ENCODE assay signal across 17 cellular contexts in genomic region chr19:39878398-39878797, GRCh38.
"Had no signal": no experiment of that assay in that cellular context is flagged by ENCODE, and none has a peak within 500 bp of the region (broad histone marks: within the 10 kb centered on the region; RNA-seq: fewer than 3 reads in every experiment).

No MANE protein-coding gene starts in this region.

- H3K27ac ChIP-seq: lower lobe of right lung, sigmoid colon, upper lobe of left lung had no signal

- DNase-seq: activated CD4-positive, alpha-beta memory T cell treated with anti-CD3 and anti-CD28 coated beads for 36 hours; activated CD4-positive, alpha-beta T cell treated with anti-CD3 and anti-CD28 coated beads for 48 hours; central memory CD4-positive, alpha-beta T cell; effector memory CD4-positive, alpha-beta T cell; foreskin melanocyte; lower lobe of right lung; mesendoderm; naive B cell; sigmoid colon; stimulated activated CD4-positive, alpha-beta T cell treated with anti-CD3 and anti-CD28 coated beads, Interleukin-15, amount 100 ng/mL, for 24 hours had no signal

- H3K36me3 Mint-ChIP-seq: activated CD4-positive, alpha-beta memory T cell treated with anti-CD3 and anti-CD28 coated beads for 36 hours; activated naive CD4-positive, alpha-beta T cell treated with anti-CD3 and anti-CD28 coated beads, Interleukin-2, amount 50 U/mL, for 72 hours; stimulated activated memory B cell treated with anti-CD40 and anti-IgM and Interleukin-4, amounts not matched to agents 10 μg/mL and 1 μg/mL and 100 μg/mL, for 72 hours had no signal

- H3K27me3 Mint-ChIP-seq: activated CD4-positive, alpha-beta memory T cell treated with anti-CD3 and anti-CD28 coated beads for 36 hours; naive B cell; stimulated activated memory B cell treated with anti-CD40 and anti-IgM and Interleukin-4, amounts not matched to agents 10 μg/mL and 1 μg/mL and 100 μg/mL, for 72 hours had no signal

- H3K27me3 ChIP-seq: upper lobe of left lung had no signal

- H3K9me3 Mint-ChIP-seq: activated CD4-positive, alpha-beta memory T cell treated with anti-CD3 and anti-CD28 coated beads for 36 hours; activated naive CD4-positive, alpha-beta T cell treated with anti-CD3 and anti-CD28 coated beads, Interleukin-2, amount 50 U/mL, for 72 hours; naive B cell; stimulated activated memory B cell treated with anti-CD40 and anti-IgM and Interleukin-4, amounts not matched to agents 10 μg/mL and 1 μg/mL and 100 μg/mL, for 72 hours had no signal

- H3K4me3 Mint-ChIP-seq: activated CD4-positive, alpha-beta memory T cell treated with anti-CD3 and anti-CD28 coated beads for 36 hours; naive B cell; stimulated activated memory B cell treated with anti-CD40 and anti-IgM and Interleukin-4, amounts not matched to agents 10 μg/mL and 1 μg/mL and 100 μg/mL, for 72 hours had no signal

- ATAC-seq: activated naive CD4-positive, alpha-beta T cell treated with anti-CD3 and anti-CD28 coated beads, Interleukin-2, amount 50 U/mL, for 72 hours; left lobe of liver; stimulated activated memory B cell treated with anti-CD40 and anti-IgM and Interleukin-4, amounts not matched to agents 10 μg/mL and 1 μg/mL and 100 μg/mL, for 72 hours had no signal

- H3K4me1 Mint-ChIP-seq: stimulated activated memory B cell treated with anti-CD40 and anti-IgM and Interleukin-4, amounts not matched to agents 10 μg/mL and 1 μg/mL and 100 μg/mL, for 72 hours had no signal

- H3K36me3 ChIP-seq: lower lobe of right lung, sigmoid colon, upper lobe of left lung had no signal

- H3K9me3 ChIP-seq: lower lobe of right lung, sigmoid colon, upper lobe of left lung had no signal

- H3K4me2 ChIP-seq: smooth muscle cell had no signal

- FAIRE-seq: astrocyte, colon had no signal

- H3K4me1 ChIP-seq: lower lobe of right lung, sigmoid colon, upper lobe of left lung had no signal

- H3K27ac Mint-ChIP-seq: activated CD4-positive, alpha-beta memory T cell treated with anti-CD3 and anti-CD28 coated beads for 36 hours; stimulated activated memory B cell treated with anti-CD40 and anti-IgM and Interleukin-4, amounts not matched to agents 10 μg/mL and 1 μg/mL and 100 μg/mL, for 72 hours had no signal

- H3K4me3 ChIP-seq: lower lobe of right lung, sigmoid colon, smooth muscle cell, upper lobe of left lung had no signal
